In the genomic region with DNA sequence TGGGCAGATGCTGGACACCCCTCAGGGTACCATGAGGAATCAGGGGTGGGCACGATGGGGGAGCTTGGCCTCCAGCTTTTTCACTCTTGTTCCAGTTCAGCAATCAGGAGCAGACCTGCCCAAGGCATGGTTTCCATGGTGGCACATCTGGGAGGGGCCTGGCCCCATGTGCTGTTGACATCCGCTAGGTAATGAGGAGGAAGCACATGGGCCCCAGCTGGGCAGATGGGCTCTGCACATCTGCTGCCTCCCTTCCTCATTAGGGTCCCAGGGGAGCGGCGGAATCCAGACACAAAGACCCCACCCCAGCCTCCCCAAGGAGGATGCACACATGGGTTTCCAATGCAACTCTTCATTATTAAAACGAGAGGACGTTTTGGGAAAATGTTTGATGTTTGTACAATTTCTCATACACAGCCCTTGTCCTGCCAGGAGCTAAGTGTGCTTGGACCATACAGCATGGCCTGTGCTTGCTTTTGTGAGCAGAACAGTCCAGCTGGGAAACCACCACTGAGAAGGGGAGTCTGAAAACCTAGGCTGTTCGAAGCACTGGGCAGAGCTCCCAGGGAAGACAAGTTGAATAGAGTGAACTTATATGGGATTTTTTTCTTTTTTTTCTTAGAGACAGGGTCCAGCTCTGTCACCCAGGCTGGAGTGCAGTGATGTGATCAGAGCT, we compare ENCODE assay signal across 12 cellular contexts. TPM values are rescaled to one million over a fixed set of nuclear protein-coding genes. Genes with fewer than 3 reads are reported as not detected.
DNase-seq lines count a peak whose midpoint lies in the region; ATAC-seq, FAIRE-seq and TF ChIP-seq lines count a peak whose summit lies in the region.
"Had no signal": no experiment of that assay in that cellular context is flagged by ENCODE, and none has a peak within 500 bp of the region (broad histone marks: within the 10 kb centered on the region; RNA-seq: fewer than 3 reads in every experiment).

No MANE protein-coding gene starts in this region.

- FAIRE-seq in GM19239 (lab: Jason Lieb, UNC) = peak; percentile 79
- FAIRE-seq: keratinocyte, TTC549 had no signal

- no peak for TF ChIP-seq EP300 in stomach (IDR thresholded peaks at IDR 0.05)

- peak overlapping the region in 3 of 5 donors; percentile 65 to 87 (median 72) for H3K27ac ChIP-seq in stomach

- intact Hi-C loops in left cardiac atrium (cut with DNase I) (no loop called here), stomach (cut with DNase I; ENCODE audit: low total_unique reads) (no loop called here)

- H3K36me3 ChIP-seq in stomach = no peaks in the 10 kb centered on the region

- WGBS in stomach, 5 donors = 78 to 85% (median 82%) methylated on average over 7 of the region's 7 CpGs

- no peak for TF ChIP-seq CTCF in stomach (IDR thresholded peaks at IDR 0.05)

- H3K9me3 ChIP-seq in stomach = no peaks in the 10 kb centered on the region

- H3K27me3 ChIP-seq in stomach = no peaks in the 10 kb centered on the region

- peak; percentile 16 for DNase-seq in GM19239 (ENCODE audit: insufficient read length, low spot score)
- DNase-seq in NAMALWA (ENCODE audit: low spot score) = peak; percentile 96
- no peak for DNase-seq in left cardiac atrium
- DNase-seq in stomach = no peak
- no peak for DNase-seq in activated effector memory CD4-positive, alpha-beta T cell treated with anti-CD3 and anti-CD28 coated beads, Interleukin-2, amount 50 U/mL, for 16 hours
- DNase-seq in NCI-H2107 treated with DMSO at 0.1 percent for 48 hours (lab: John Stamatoyannopoulos, UW; ENCODE audit: unreplicated experiment) = no peak
- no peak for DNase-seq in activated CD8-positive, alpha-beta memory T cell treated with anti-CD3 and anti-CD28 coated beads, Interleukin-2, amount 50 U/mL, for 48 hours
- DNase-seq in SW480 (ENCODE audit: low spot score) = no peak
- DNase-seq: activated naive CD4-positive, alpha-beta T cell; DND-41 had no signal

- no peak overlapping the region for H3K4me3 ChIP-seq in stomach

- TF ChIP-seq POLR2A in stomach (IDR thresholded peaks at IDR 0.05) = no peak

- peaks cover 23 to 41% (median 32%) of the 10 kb centered on the region in 4 donors for H3K4me1 ChIP-seq in stomach

- peak; percentile 41 to 54 for ATAC-seq in left cardiac atrium

RNA-seq across cellular contexts. Expression of a gene that starts 23.7 kb away (rescaled TPM):
- total RNA-seq in left cardiac atrium (10 to 100 TPM; 15.3 to 17.1 TPM), stomach (100 to 1,000 TPM in 3 of 5 donors, 10 to 100 TPM in 2; 18.7 to 397 (median 205) TPM)
- 100 to 1,000 TPM in 2 of 3 donors, 10 to 100 TPM in 1; 31.4 to 162 (median 158) TPM for polyA plus RNA-seq in stomach

Comparison
In these comparisons a context has a peak if more than half of its experiments do, and no peak if none do; other contexts are left out.
1. DNase-seq: peak in GM19239 (single experiment) and NAMALWA (single experiment); none in left cardiac atrium (single experiment), stomach (single experiment), activated effector memory CD4-positive, alpha-beta T cell treated with anti-CD3 and anti-CD28 coated beads, Interleukin-2, amount 50 U/mL, for 16 hours (single experiment), NCI-H2107 treated with DMSO at 0.1 percent for 48 hours (single experiment), activated CD8-positive, alpha-beta memory T cell treated with anti-CD3 and anti-CD28 coated beads, Interleukin-2, amount 50 U/mL, for 48 hours (single experiment) and SW480 (single experiment).